In genomic region chr7:2844153-2845077, GRCh38 we compare ENCODE assay signal across 1 cellular context.
TF ChIP-seq lines count a peak whose summit lies in the region.

A gene with protein sequence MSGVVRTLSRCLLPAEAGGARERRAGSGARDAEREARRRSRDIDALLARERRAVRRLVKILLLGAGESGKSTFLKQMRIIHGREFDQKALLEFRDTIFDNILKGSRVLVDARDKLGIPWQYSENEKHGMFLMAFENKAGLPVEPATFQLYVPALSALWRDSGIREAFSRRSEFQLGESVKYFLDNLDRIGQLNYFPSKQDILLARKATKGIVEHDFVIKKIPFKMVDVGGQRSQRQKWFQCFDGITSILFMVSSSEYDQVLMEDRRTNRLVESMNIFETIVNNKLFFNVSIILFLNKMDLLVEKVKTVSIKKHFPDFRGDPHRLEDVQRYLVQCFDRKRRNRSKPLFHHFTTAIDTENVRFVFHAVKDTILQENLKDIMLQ (minus strand): TSS chr7:2844308. CDS start chr7:2844161, 147 bp downstream.

TF ChIP-seq in K562, 482 proteins besides CTCF, POLR2A, EP300 and RAD21 (continued from another document and continues in another):
- TF ChIP-seq RERE (CRISPR knock-in tag; IDR thresholded peaks at IDR 0.05; ENCODE audit: borderline replicate concordance) (no peak), HNRNPK (IDR thresholded peaks at IDR 0.05; ENCODE audit: low read depth, low read length, poor library complexity, severe bottlenecking) (no peak), E2F3 (CRISPR knock-in tag; IDR thresholded peaks at IDR 0.05) (0 out of 2 replicates have a peak, but pooled peaks have one; percentile 18), ZNF445 (CRISPR knock-in tag; IDR thresholded peaks at IDR 0.05; ENCODE audit: low read depth) (0 out of 2 replicates have a peak, but pooled peaks have one; percentile 39), RFX1 (IDR thresholded peaks at IDR 0.05) (peak; percentile 43; the same call in 1 of the 2 replicates), TEAD4 (IDR thresholded peaks at IDR 0.05; ENCODE audit: low read length) (peak; percentile 60), TEAD4 (CRISPR knock-in tag; IDR thresholded peaks at IDR 0.05; ENCODE audit: borderline replicate concordance) (no peak), CHD2 (IDR thresholded peaks at IDR 0.05; ENCODE audit: low read depth, low read length) (peak; percentile 80), KHSRP (IDR thresholded peaks at IDR 0.05) (no peak), HCFC1 (IDR thresholded peaks at IDR 0.05; ENCODE audit: low read depth, low read length) (peak; percentile 60), TCFL5 (CRISPR knock-in tag; conservative IDR thresholded peaks at IDR 0.05) (no peak), NRF1 (conservative IDR thresholded peaks at IDR 0.05 in 1 of 2, IDR thresholded peaks at IDR 0.05 in 1 of 2) (peak; percentile 68 to 71), PATZ1 (CRISPR knock-in tag; IDR thresholded peaks at IDR 0.05; ENCODE audit: borderline replicate concordance) (no peak), DIDO1 (tag; IDR thresholded peaks at IDR 0.05; ENCODE audit: low read depth) (no peak), CREB3L1 (IDR thresholded peaks at IDR 0.05; ENCODE audit: borderline replicate concordance, low read depth) (peak; percentile 78), CREM (IDR thresholded peaks at IDR 0.05; ENCODE audit: low read depth) (peak; percentile 79), JUND (IDR thresholded peaks at IDR 0.05; ENCODE audit: borderline replicate concordance, low read depth, low read length) (0 out of 2 replicates have a peak, but pooled peaks have one; percentile 6), JUND (tag; IDR thresholded peaks at IDR 0.05; ENCODE audit: borderline replicate concordance, low read depth, low read length) (no peak), MNT (conservative IDR thresholded peaks at IDR 0.05) (0 out of 4 replicates have a peak, but pooled peaks of 1 of the 2 experiments have one; percentile 31), PHF20 (IDR thresholded peaks at IDR 0.05; ENCODE audit: partially characterized antibody) (no peak), TEAD2 (tag; IDR thresholded peaks at IDR 0.05) (no peak), IRF2 (CRISPR knock-in tag; IDR thresholded peaks at IDR 0.05) (no peak), ELF2 (CRISPR knock-in tag; IDR thresholded peaks at IDR 0.05) (no peak), ASH1L (IDR thresholded peaks at IDR 0.05; ENCODE audit: borderline replicate concordance, low read depth, partially characterized antibody) (peak; percentile 85), PHF8 (IDR thresholded peaks at IDR 0.05; ENCODE audit: borderline replicate concordance, low read length) (peak; percentile 58; the same call in 1 of the 2 replicates), CTBP1 (IDR thresholded peaks at IDR 0.05; ENCODE audit: borderline replicate concordance) (peak; percentile 98), ELF4 (CRISPR knock-in tag; IDR thresholded peaks at IDR 0.05) (0 out of 2 replicates have a peak, but pooled peaks have one; percentile 13), SMARCA4 (IDR thresholded peaks at IDR 0.05) (no peak), CCAR2 (IDR thresholded peaks at IDR 0.05; ENCODE audit: low read depth, low read length) (no peak), MBD2 (IDR thresholded peaks at IDR 0.05; ENCODE audit: borderline replicate concordance, low read depth) (peak; percentile 86; the same call in 1 of the 2 replicates), HBP1 (CRISPR knock-in tag; IDR thresholded peaks at IDR 0.05) (no peak), REST (CRISPR knock-in tag; IDR thresholded peaks at IDR 0.05; ENCODE audit: low read depth) (no peak), ZNF316 (IDR thresholded peaks at IDR 0.05) (peak; percentile 88), HNRNPLL (IDR thresholded peaks at IDR 0.05; ENCODE audit: low read depth, low read length, poor library complexity, severe bottlenecking) (peak; percentile 30), MEIS2 (IDR thresholded peaks at IDR 0.05; ENCODE audit: partially characterized antibody) (peak; percentile 21), NCOR1 (IDR thresholded peaks at IDR 0.05) (0 out of 2 replicates have a peak, but pooled peaks have one; percentile 5), YY1 (IDR thresholded peaks at IDR 0.05; ENCODE audit: borderline replicate concordance in 1 of 3, control insufficient read depth in 1 of 3, extremely low read depth in 1 of 3, insufficient read depth in 3 of 3, insufficient read length in 1 of 3, insufficient replicate concordance in 2 of 3, low read depth in 1 of 3, low read length in 2 of 3) (peak in 1 of 3 experiments; percentile 7), ZNF224 (CRISPR knock-in tag; IDR thresholded peaks at IDR 0.05) (no peak), EGR1 (conservative IDR thresholded peaks at IDR 0.05) (no peak), CEBPG (CRISPR knock-in tag; IDR thresholded peaks at IDR 0.05) (no peak), CEBPG (tag; conservative IDR thresholded peaks at IDR 0.05 in 1 of 2, IDR thresholded peaks at IDR 0.05 in 1 of 2) (0 out of 4 replicates have a peak, but pooled peaks of 1 of the 2 experiments have one; percentile 13), POLR3G (IDR thresholded peaks at IDR 0.05; ENCODE audit: extremely low read depth, insufficient read length, insufficient replicate concordance) (no peak), NCOA2 (IDR thresholded peaks at IDR 0.05; ENCODE audit: partially characterized antibody in 2 of 2) (no peak)
- TF ChIP-seq, protein P1, sequence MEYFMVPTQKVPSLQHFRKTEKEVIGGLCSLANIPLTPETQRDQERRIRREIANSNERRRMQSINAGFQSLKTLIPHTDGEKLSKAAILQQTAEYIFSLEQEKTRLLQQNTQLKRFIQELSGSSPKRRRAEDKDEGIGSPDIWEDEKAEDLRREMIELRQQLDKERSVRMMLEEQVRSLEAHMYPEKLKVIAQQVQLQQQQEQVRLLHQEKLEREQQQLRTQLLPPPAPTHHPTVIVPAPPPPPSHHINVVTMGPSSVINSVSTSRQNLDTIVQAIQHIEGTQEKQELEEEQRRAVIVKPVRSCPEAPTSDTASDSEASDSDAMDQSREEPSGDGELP (CRISPR knock-in tag; IDR thresholded peaks at IDR 0.05; ENCODE audit: borderline replicate concordance) = peak; percentile 72
- TF ChIP-seq, protein P2, sequence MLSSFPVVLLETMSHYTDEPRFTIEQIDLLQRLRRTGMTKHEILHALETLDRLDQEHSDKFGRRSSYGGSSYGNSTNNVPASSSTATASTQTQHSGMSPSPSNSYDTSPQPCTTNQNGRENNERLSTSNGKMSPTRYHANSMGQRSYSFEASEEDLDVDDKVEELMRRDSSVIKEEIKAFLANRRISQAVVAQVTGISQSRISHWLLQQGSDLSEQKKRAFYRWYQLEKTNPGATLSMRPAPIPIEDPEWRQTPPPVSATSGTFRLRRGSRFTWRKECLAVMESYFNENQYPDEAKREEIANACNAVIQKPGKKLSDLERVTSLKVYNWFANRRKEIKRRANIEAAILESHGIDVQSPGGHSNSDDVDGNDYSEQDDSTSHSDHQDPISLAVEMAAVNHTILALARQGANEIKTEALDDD (IDR thresholded peaks at IDR 0.05) = peak; percentile 65; the same call in 1 of the 2 replicates
